8 cellular contexts compared by ENCODE assay signal in the genomic region with DNA sequence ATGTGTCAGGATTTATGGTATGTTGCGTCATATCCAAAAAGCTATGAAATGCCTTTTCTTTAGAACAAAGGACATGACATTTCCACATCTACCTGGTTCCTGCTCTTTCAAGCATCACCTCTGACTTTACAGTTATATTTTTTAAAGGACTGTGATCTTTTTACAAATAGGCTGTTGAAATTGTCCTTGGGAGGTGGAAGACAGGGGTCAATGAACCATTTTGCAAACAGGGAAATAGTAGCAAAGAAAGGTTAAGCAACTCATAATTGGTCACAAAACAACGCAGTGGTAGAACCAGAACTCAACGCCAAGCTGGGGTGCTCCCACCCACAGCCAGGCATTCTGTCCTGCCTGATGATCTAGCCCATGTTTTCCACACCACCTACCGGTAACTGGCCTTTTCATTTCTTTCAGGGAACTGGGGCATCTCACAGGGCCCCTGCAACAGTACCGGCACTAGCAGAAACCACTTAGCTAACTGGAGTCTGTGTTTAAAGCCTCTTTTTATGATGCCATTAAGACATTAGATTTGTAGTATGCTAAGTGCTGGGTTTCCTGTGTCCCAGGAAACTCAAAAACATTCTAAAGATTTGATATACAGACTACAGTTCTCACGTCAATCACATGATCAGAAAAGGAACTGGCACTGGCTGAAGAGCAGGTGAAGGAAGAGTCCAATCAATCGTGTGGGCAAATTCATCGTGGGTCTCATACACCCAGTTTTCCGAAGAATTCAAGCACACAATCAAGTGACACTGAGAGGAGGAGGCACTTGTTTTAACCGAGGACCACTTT. TPM values are rescaled to one million over a fixed set of nuclear protein-coding genes. Genes with fewer than 3 reads are reported as not detected.
DNase-seq lines count a peak whose midpoint lies in the region; ATAC-seq, FAIRE-seq and TF ChIP-seq lines count a peak whose summit lies in the region.

No MANE protein-coding gene starts in this region.

- H4K20me1 ChIP-seq in HepG2 (ENCODE audit: insufficient read depth, low read length): peaks cover 41% of the 10 kb centered on the region

- peaks cover 74% of the 10 kb centered on the region for H3K4me1 ChIP-seq in HepG2 (ENCODE audit: insufficient read depth, low read length)
- H3K4me1 ChIP-seq in tibial artery: peaks cover 0 to 37% (median 25%) of the 10 kb centered on the region in 4 donors

- peaks cover 55 to 65% of the 10 kb centered on the region in 2 experiments for H3K36me3 ChIP-seq in HepG2 (replicated peaks in 1 of 2; ENCODE audit: control insufficient read depth in 1 of 2, insufficient read depth in 2 of 2, low read length in 2 of 2)
- H3K36me3 ChIP-seq in tibial artery: peaks cover 19 to 40% (median 39%) of the 10 kb centered on the region in 3 donors

- DNase-seq in EL: peak; percentile 80
- DNase-seq in NB4 (ENCODE audit: low read depth): peak; percentile 91
- peak; percentile 58 for DNase-seq in astrocyte of the spinal cord (ENCODE audit: low read depth, low spot score)
- peak; percentile 99 for DNase-seq in HepG2 (ENCODE audit: low spot score)
- no peak for DNase-seq in tibial artery
- DNase-seq in NK-92 treated with Interleukin-12 subunit alpha and Interleukin-12 subunit beta, amount 100 ng/mL, for 24 hours (lab: John Stamatoyannopoulos, UW): no peak

- no peak overlapping the region for H2AFZ ChIP-seq in HepG2 (ENCODE audit: low read length)

- TF ChIP-seq CTCF in NB4 (IDR thresholded peaks at IDR 0.05; ENCODE audit: low read depth, low read length): no peak
- TF ChIP-seq CTCF in astrocyte of the spinal cord (IDR thresholded peaks at IDR 0.05; ENCODE audit: low read depth, low read length): no peak
- TF ChIP-seq CTCF in HepG2 (CRISPR knock-in tag; IDR thresholded peaks at IDR 0.05): peak; percentile 70
- TF ChIP-seq CTCF in tibial artery (IDR thresholded peaks at IDR 0.05): no peak

- ATAC-seq in HepG2: peak; percentile 90
- no peak for ATAC-seq in HG02884 (IDR thresholded peaks at IDR 0.05; ENCODE audit: unreplicated experiment)
- ATAC-seq in HG02763 (IDR thresholded peaks at IDR 0.05; ENCODE audit: unreplicated experiment): no peak

- CTCF ChIA-PET in HepG2 (lab: Yijun Ruan, JAX; ENCODE audit: low intra/inter-chr PET ratio, low total read pairs): interaction anchor here (0.7 to 4.5 kb wide), 12 partner anchors 12 to 620 kb away, joined by 3 to 107 read pairs (median 6); a partner anchor contains a TSS

- TSS peak; percentile 97 for BruUV-seq in HepG2 (replicated peaks; lab: Mats Ljungman, UMichigan)

- intact Hi-C loops in HepG2 (cut with micrococcal nuclease; ENCODE audit: unreplicated experiment): loop anchor here (1.0 to 10.0 kb wide), 13 partner anchors 15 to 619 kb away; no protein-coding TSS in a partner anchor
- intact Hi-C loops in tibial artery (cut with DNase I; ENCODE audit: low total_unique reads): loop anchor here (2.0 to 10.0 kb wide), 2 partner anchors 335 to 625 kb away; a partner anchor contains a TSS

- no peak for TF ChIP-seq POLR2A in NB4 (IDR thresholded peaks at IDR 0.05; ENCODE audit: extremely low read depth, insufficient read length)
- TF ChIP-seq POLR2A in HepG2 (IDR thresholded peaks at IDR 0.05; ENCODE audit: insufficient read depth in 1 of 2, low read depth in 2 of 2, low read length in 2 of 2): peak in 1 of 2 experiments; percentile 67; a peak in 1 of 4 replicates

- FAIRE-seq in HepG2 (lab: Jason Lieb, UNC): peak; percentile 95

- H3K4me3 ChIP-seq in NB4 (ENCODE audit: low read depth, low read length) (peak overlapping the region; percentile 45), astrocyte of the spinal cord (ENCODE audit: low read depth, low read length) (no peak overlapping the region), HepG2 (replicated peaks in 1 of 3; ENCODE audit: insufficient read depth in 1 of 3, low read depth in 2 of 3, low read length in 3 of 3) (peak overlapping the region; percentile 1 to 43 (median 29); a peak in 2 of 6 replicates), tibial artery (peak overlapping the region; percentile 1 to 18)

- 20% methylated on average over 10 of the region's 10 CpGs for WGBS in HepG2 (ENCODE audit: low lambda C conversion rate)

- peak overlapping the region; percentile 79 for H3K4me2 ChIP-seq in HepG2 (ENCODE audit: low read depth, low read length)

- POLR2A ChIA-PET in HepG2 (lab: Yijun Ruan, JAX): interaction anchor here (0.6 to 5.8 kb wide), 32 partner anchors 9 to 1349 kb away, joined by 3 to 164 read pairs (median 5); a partner anchor contains a TSS

- no peaks in the 10 kb centered on the region for H3K27me3 ChIP-seq in HepG2 (ENCODE audit: control insufficient read depth in 1 of 2, insufficient read depth in 2 of 2, low read length in 2 of 2)
- H3K27me3 ChIP-seq in tibial artery: no peaks in the 10 kb centered on the region

- peak; percentile 71 for TF ChIP-seq RAD21 in HepG2 (CRISPR knock-in tag; IDR thresholded peaks at IDR 0.05)

- peaks cover 97% of the 10 kb centered on the region for H3K79me2 ChIP-seq in HepG2 (ENCODE audit: insufficient read depth, low read length)

- no peaks in the 10 kb centered on the region for H3K9me3 ChIP-seq in HepG2 (ENCODE audit: low read length)
- H3K9me3 ChIP-seq in tibial artery: no peaks in the 10 kb centered on the region

- peak overlapping the region; percentile 57 for H3K9ac ChIP-seq in HepG2 (ENCODE audit: insufficient read depth, low read depth, low read length)

- TF ChIP-seq EP300 in HepG2 (IDR thresholded peaks at IDR 0.05; ENCODE audit: low read depth in 2 of 2, low read length in 2 of 2): peak; percentile 97 to 99
- peak; percentile 99 for TF ChIP-seq EP300 in HepG2 (CRISPR knock-in tag; IDR thresholded peaks at IDR 0.05; ENCODE audit: borderline replicate concordance)

- H3K27ac ChIP-seq in HepG2 (ENCODE audit: extremely low read length, insufficient read depth, low read length) (peak overlapping the region; percentile 77), tibial artery (peak overlapping the region; percentile 34 to 54)

- in situ Hi-C loops in astrocyte of the spinal cord (cut with HindIII; ENCODE audit: low sequenced_read_pairs) (no loop called here), HepG2 (cut with HindIII; ENCODE audit: extremely low pct_ligation_motif_present, low pct_unique_long_range_greater_than_20kb) (loop anchor here (5.0 to 10.0 kb wide), 6 partner anchors 293 to 625 kb away; a partner anchor contains a TSS)

TF ChIP-seq in HepG2, 621 proteins besides CTCF, POLR2A, EP300 and RAD21 (continues in another document):
- TF ChIP-seq NFE2 (CRISPR knock-in tag; IDR thresholded peaks at IDR 0.05) (no peak), SMC3 (IDR thresholded peaks at IDR 0.05; ENCODE audit: low read length) (peak; percentile 61), NCOR1 (IDR thresholded peaks at IDR 0.05; ENCODE audit: borderline replicate concordance, low read length) (peak; percentile 98; the same call in 1 of the 2 replicates), ZNF180 (CRISPR knock-in tag; IDR thresholded peaks at IDR 0.05; ENCODE audit: borderline replicate concordance, low read depth) (no peak), AKAP8 (CRISPR knock-in tag; IDR thresholded peaks at IDR 0.05) (peak; percentile 84; the same call in 1 of the 2 replicates)
- TF ChIP-seq, protein P1, sequence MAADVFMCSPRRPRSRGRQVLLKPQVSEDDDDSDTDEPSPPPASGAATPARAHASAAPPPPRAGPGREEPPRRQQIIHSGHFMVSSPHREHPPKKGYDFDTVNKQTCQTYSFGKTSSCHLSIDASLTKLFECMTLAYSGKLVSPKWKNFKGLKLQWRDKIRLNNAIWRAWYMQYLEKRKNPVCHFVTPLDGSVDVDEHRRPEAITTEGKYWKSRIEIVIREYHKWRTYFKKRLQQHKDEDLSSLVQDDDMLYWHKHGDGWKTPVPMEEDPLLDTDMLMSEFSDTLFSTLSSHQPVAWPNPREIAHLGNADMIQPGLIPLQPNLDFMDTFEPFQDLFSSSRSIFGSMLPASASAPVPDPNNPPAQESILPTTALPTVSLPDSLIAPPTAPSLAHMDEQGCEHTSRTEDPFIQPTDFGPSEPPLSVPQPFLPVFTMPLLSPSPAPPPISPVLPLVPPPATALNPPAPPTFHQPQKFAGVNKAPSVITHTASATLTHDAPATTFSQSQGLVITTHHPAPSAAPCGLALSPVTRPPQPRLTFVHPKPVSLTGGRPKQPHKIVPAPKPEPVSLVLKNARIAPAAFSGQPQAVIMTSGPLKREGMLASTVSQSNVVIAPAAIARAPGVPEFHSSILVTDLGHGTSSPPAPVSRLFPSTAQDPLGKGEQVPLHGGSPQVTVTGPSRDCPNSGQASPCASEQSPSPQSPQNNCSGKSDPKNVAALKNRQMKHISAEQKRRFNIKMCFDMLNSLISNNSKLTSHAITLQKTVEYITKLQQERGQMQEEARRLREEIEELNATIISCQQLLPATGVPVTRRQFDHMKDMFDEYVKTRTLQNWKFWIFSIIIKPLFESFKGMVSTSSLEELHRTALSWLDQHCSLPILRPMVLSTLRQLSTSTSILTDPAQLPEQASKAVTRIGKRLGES (CRISPR knock-in tag; IDR thresholded peaks at IDR 0.05; ENCODE audit: borderline replicate concordance): peak; percentile 3; the same call in 1 of the 2 replicates

RNA-seq across cellular contexts. Expression of a gene that starts 13.9 kb away (rescaled TPM):
- 29.8 and 65.0 TPM in 2 replicates for total RNA-seq in HepG2 (2016; rRNA removed; fragmentation: Illumina TruSeq; extraction: Trizol)
- 3.8 and 3.9 TPM in 2 replicates for total RNA-seq in HepG2 (2016; cell fraction: cytosol; rRNA removed; fragmentation: Illumina TruSeq; extraction: Trizol; ENCODE audit: low read depth)
- 30.1 and 52.5 TPM in 2 replicates for total RNA-seq in HepG2 (2016; cell fraction: insoluble cytoplasmic fraction; rRNA removed; fragmentation: Illumina TruSeq; extraction: Trizol)
- total RNA-seq in HepG2 (2016; cell fraction: membrane; rRNA removed; fragmentation: Illumina TruSeq; extraction: Trizol): 17.5 and 18.9 TPM in 2 replicates
- total RNA-seq in HepG2 (2016; cell fraction: nucleus; rRNA removed; fragmentation: Illumina TruSeq; extraction: Trizol): 46.4 and 49.3 TPM in 2 replicates
- polyA plus RNA-seq in HepG2 (2011; rRNA removed): 22.3 and 23.7 TPM in 2 replicates
- 16.1 and 20.6 TPM in 2 replicates for polyA plus RNA-seq in HepG2 (2011; cell fraction: cytosol; rRNA removed)
- 28.1 and 34.2 TPM in 2 replicates for polyA plus RNA-seq in HepG2 (2011; cell fraction: nucleus; rRNA removed)
- 30.6 and 41.2 TPM in 2 replicates for polyA plus RNA-seq in HepG2 (2012)
- 0.85 and 1.1 TPM in 2 replicates for polyA plus RNA-seq in HepG2 (2016; cell fraction: cytosol; fragmentation: Illumina TruSeq; extraction: Trizol; ENCODE audit: low read depth)
- polyA plus RNA-seq in HepG2 (2016; cell fraction: insoluble cytoplasmic fraction; fragmentation: Illumina TruSeq; extraction: Trizol; ENCODE audit: low read depth): 50.4 and 54.5 TPM in 2 replicates
- polyA plus RNA-seq in HepG2 (2016; cell fraction: membrane; fragmentation: Illumina TruSeq; extraction: Trizol; ENCODE audit: low read depth): 5.7 and 6.3 TPM in 2 replicates
- polyA plus RNA-seq in HepG2 (2016; cell fraction: nucleus; fragmentation: Illumina TruSeq; extraction: Trizol; ENCODE audit: insufficient read depth, low read depth): 66.7 and 71.5 TPM in 2 replicates
- 13.5 and 82.3 TPM in 2 replicates for polyA minus RNA-seq in HepG2 (2011; rRNA and poly(A)+ RNA removed; ENCODE audit: low replicate concordance)
- 62.7 and 65.9 TPM in 2 replicates for polyA minus RNA-seq in HepG2 (2011; cell fraction: cytosol; rRNA and poly(A)+ RNA removed)
- 63.2 and 86.3 TPM in 2 replicates for polyA minus RNA-seq in HepG2 (2011; cell fraction: nucleus; rRNA and poly(A)+ RNA removed)

Comparison
In these comparisons a context has a peak if more than half of its experiments do, and no peak if none do; other contexts are left out.
1. DNase-seq: peak in EL (single experiment), NB4 (single experiment), astrocyte of the spinal cord (single experiment) and HepG2 (single experiment); none in tibial artery (0 of 2) and NK-92 treated with Interleukin-12 subunit alpha and Interleukin-12 subunit beta, amount 100 ng/mL, for 24 hours (single experiment).